Comparison of ENCODE assay signal across 20 cellular contexts in genomic region chr9:98977813-98978212, GRCh38. TPM values are rescaled to one million over a fixed set of nuclear protein-coding genes. Genes with fewer than 3 reads are reported as not detected.
DNase-seq lines count a peak whose midpoint lies in the region; ATAC-seq and TF ChIP-seq lines count a peak whose summit lies in the region.
"Had no signal": no experiment of that assay in that cellular context is flagged by ENCODE, and none has a peak within 500 bp of the region (broad histone marks: within the 10 kb centered on the region; RNA-seq: fewer than 3 reads in every experiment).

No MANE protein-coding gene starts in this region.

- intact Hi-C loops in heart right ventricle (cut with DNase I), result loop anchor here in 4 of 10 donors (5.0 kb wide), 2 partner anchors 36 to 116 kb away; partner anchors contain the start of gene COL15A1 (in 2 of the 4)
- intact Hi-C loops in left cardiac atrium (cut with DNase I), result no loop called here
- intact Hi-C loops in MCF 10A (cut with micrococcal nuclease), result no loop called here

- no peaks in the 10 kb centered on the region for H3K4me1 Mint-ChIP-seq in MCF 10A (ENCODE audit: insufficient read depth, unreplicated experiment)

- ATAC-seq in heart right ventricle (peak in 1 of 8 donors; percentile 17), left cardiac atrium (no peak), GM18511 (IDR thresholded peaks at IDR 0.05; ENCODE audit: unreplicated experiment) (no peak), GM18909 (IDR thresholded peaks at IDR 0.05; ENCODE audit: poor library complexity, unreplicated experiment) (no peak)
- ATAC-seq: A549; activated CD4-positive, CD25-positive, alpha-beta regulatory T cell treated with anti-CD3 and anti-CD28 coated beads, Interleukin-2, amount 50 U/mL, for 24 hours; activated CD8-positive, alpha-beta T cell treated with anti-CD3 and anti-CD28 coated beads for 36 hours had no signal

- peaks cover 26 to 92% (median 61%) of the 10 kb centered on the region in 9 donors for H3K4me1 ChIP-seq in heart right ventricle
- peaks cover 14% of the 10 kb centered on the region for H3K4me1 ChIP-seq in mesodermal cell (ENCODE audit: control insufficient read depth, insufficient read depth, low read length, poor library complexity, severe bottlenecking)

- no TSS peak for BruUV-seq in MCF 10A (replicated peaks; lab: Mats Ljungman, UMichigan)

- H3K9me3 ChIP-seq in heart right ventricle (no peaks in the 10 kb centered on the region), mesodermal cell (ENCODE audit: control insufficient read depth, low read length) (no peaks in the 10 kb centered on the region)
- H3K9me3 ChIP-seq: A549, neutrophil had no signal

- 61 to 63% methylated on average over 3 of the region's 3 CpGs for WGBS in heart right ventricle, 2 donors
- WGBS in mesodermal cell (ENCODE audit: insufficient coverage in 2 of 2), 2 experiments, result 100% methylated on average over 3 of the region's 3 CpGs

- H3K27me3 ChIP-seq in heart right ventricle, result peaks cover 0 to 15% (median 0%) of the 10 kb centered on the region in 7 donors

- peaks cover 25% of the 10 kb centered on the region for H3K27me3 Mint-ChIP-seq in MCF 10A (ENCODE audit: insufficient read depth, unreplicated experiment)
- H3K27me3 Mint-ChIP-seq: activated CD8-positive, alpha-beta T cell treated with anti-CD3 and anti-CD28 coated beads for 36 hours had no signal

- POLR2A ChIA-PET in MCF 10A (lab: Yijun Ruan, JAX), result no interaction called here

- no peak overlapping the region for H3K4me3 Mint-ChIP-seq in MCF 10A (ENCODE audit: unreplicated experiment)
- H3K4me3 Mint-ChIP-seq: activated CD8-positive, alpha-beta T cell treated with anti-CD3 and anti-CD28 coated beads for 36 hours; HFFc6 had no signal

- no peaks in the 10 kb centered on the region for H3K36me3 Mint-ChIP-seq in MCF 10A (ENCODE audit: insufficient read depth, unreplicated experiment)

- H3K4me3 ChIP-seq in heart right ventricle (no peak overlapping the region), mesodermal cell (ENCODE audit: extremely low read depth, insufficient read depth, low read length, poor library complexity, severe bottlenecking) (no peak overlapping the region), skin epidermis (no peak overlapping the region)
- H3K4me3 ChIP-seq: A549 had no signal

- H3K27ac ChIP-seq in heart right ventricle, result peak overlapping the region; percentile 55 to 92 (median 73)
- peak overlapping the region; percentile 67 for H3K27ac ChIP-seq in mesodermal cell (ENCODE audit: low read depth, low read length, severe bottlenecking)
- peak overlapping the region in 13 of 21 experiments; percentile 1 to 77 (median 45) for H3K27ac ChIP-seq in skin epidermis
- H3K27ac ChIP-seq: A549, neutrophil had no signal

- no peak overlapping the region for H3K27ac Mint-ChIP-seq in MCF 10A (ENCODE audit: low read depth, unreplicated experiment)
- H3K27ac Mint-ChIP-seq: activated CD8-positive, alpha-beta T cell treated with anti-CD3 and anti-CD28 coated beads for 36 hours; HFFc6 had no signal

- CTCF ChIA-PET in MCF 10A (lab: Yijun Ruan, JAX), result interaction anchor here (1.2 to 8.4 kb wide), 6 partner anchors 20 to 163 kb away, joined by 3 to 96 read pairs (median 10); no protein-coding TSS in a partner anchor

- TF ChIP-seq CTCF in heart right ventricle (IDR thresholded peaks at IDR 0.05), result no peak
- TF ChIP-seq CTCF in MCF 10A (IDR thresholded peaks at IDR 0.05; ENCODE audit: unreplicated experiment), result no peak

- no peak for DNase-seq in heart right ventricle
- DNase-seq in left cardiac atrium, result no peak
- DNase-seq in MCF 10A (ENCODE audit: unreplicated experiment), result no peak
- no peak for DNase-seq in NCI-H1092 treated with DMSO at 0.1 percent for 48 hours (lab: John Stamatoyannopoulos, UW)
- DNase-seq: activated CD8-positive, alpha-beta T cell treated with anti-CD3 and anti-CD28 coated beads for 36 hours; activated gamma-delta T cell treated with Interleukin-2 at 50 U/mL for 16 hours; erythroblast; HFFc6; midbrain; NCI-H524 treated with DMSO at 0.1 percent for 48 hours; RPMI8226; T-helper 9 cell had no signal

- no peaks in the 10 kb centered on the region for H3K9me3 Mint-ChIP-seq in MCF 10A (ENCODE audit: unreplicated experiment)
- H3K9me3 Mint-ChIP-seq: activated CD8-positive, alpha-beta T cell treated with anti-CD3 and anti-CD28 coated beads for 36 hours; HFFc6 had no signal

- H3K36me3 ChIP-seq in heart right ventricle (no peaks in the 10 kb centered on the region), mesodermal cell (ENCODE audit: control insufficient read depth, insufficient read depth, low read length) (no peaks in the 10 kb centered on the region)
- H3K36me3 ChIP-seq: neutrophil had no signal

RNA-seq across cellular contexts. Expression of gene COL15A1, which starts 34.1 kb away (rescaled TPM):
- 10 to 100 TPM; 31.0 to 64.8 (median 52.9) TPM for total RNA-seq in heart right ventricle
- polyA plus RNA-seq in heart right ventricle, result 10 to 100 TPM; 25.6 to 27.0 TPM
- total RNA-seq in left cardiac atrium, result 10 to 100 TPM; 73.3 to 75.0 TPM
- 21.2 TPM for polyA plus RNA-seq in mesodermal cell (2013, experiment 1 of 2)
- polyA plus RNA-seq in mesodermal cell (2013, experiment 2 of 2), result 15.8 TPM
- not detected in 2 replicates for total RNA-seq in MCF 10A (2022)
- total RNA-seq: G401 had no signal

Comparison
In these comparisons a context has a peak if more than half of its experiments do, and no peak if none do; other contexts are left out.
1. RNA of gene COL15A1, which starts 34.1 kb away (total RNA-seq): 73.3 to 75.0 TPM in left cardiac atrium and 31.0 to 64.8 TPM in heart right ventricle; not detected in MCF 10A; every median in the first group is over 10 times any median in the second.
2. Peak in every context shown above with its lines, with median percentiles within 50 percentile points of each other: H3K27ac ChIP-seq.